ENCODE assay signal across 10 cellular contexts in genomic region chr12:12456637-12457036, GRCh38.
A peak's percentile ranks its signal among the peaks of the same experiment; 100 is the strongest.
DNase-seq lines count a peak whose midpoint lies in the region; ATAC-seq and TF ChIP-seq lines count a peak whose summit lies in the region.
"Had no signal": no experiment of that assay in that cellular context is flagged by ENCODE, and none has a peak within 500 bp of the region (broad histone marks: within the 10 kb centered on the region; RNA-seq: fewer than 3 reads in every experiment).

No MANE protein-coding gene starts in this region.

- peak; percentile 82 for ATAC-seq in naive thymus-derived CD4-positive, alpha-beta T cell
- ATAC-seq in GM18498 (IDR thresholded peaks at IDR 0.05; ENCODE audit: unreplicated experiment) = no peak
- ATAC-seq: left colon had no signal

- H3K4me1 ChIP-seq in GM23248 (ENCODE audit: insufficient read depth) (peaks cover 5% of the 10 kb centered on the region; the same call in 1 of the 2 replicates), SK-N-SH (ENCODE audit: control insufficient read depth in 1 of 2, insufficient read depth in 2 of 2, low read depth in 1 of 2, low read length in 1 of 2) (peaks cover 2 to 3% of the 10 kb centered on the region in 2 experiments; a peak in 2 of 4 replicates)
- H3K4me1 ChIP-seq in naive thymus-derived CD4-positive, alpha-beta T cell (ENCODE audit: control insufficient read depth in 2 of 2, insufficient read depth in 2 of 2, low read length in 2 of 2) = no peaks in the 10 kb centered on the region

- 49 to 50% methylated on average over 5 of the region's 5 CpGs for WGBS in GM23248 (ENCODE audit: low coverage in 1 of 2, low lambda C conversion rate in 2 of 2, missing lambda C conversion rate in 2 of 2), 2 experiments
- 82% methylated on average over 5 of the region's 5 CpGs for WGBS in SK-N-SH (ENCODE audit: low lambda C conversion rate)

- H3K27ac ChIP-seq in GM23248 (no peak overlapping the region), SK-N-SH (ENCODE audit: low read depth in 2 of 2, low read length in 1 of 2) (no peak overlapping the region)
- peak overlapping the region; percentile 24 for H3K27ac ChIP-seq in naive thymus-derived CD4-positive, alpha-beta T cell (ENCODE audit: low read depth, low read length)

- in situ Hi-C loops in GM23248 (cut with MboI) = no loop called here

- peak overlapping the region in 8 of 9 donors; percentile 10 to 92 (median 50) for H3K27ac Mint-ChIP-seq in naive thymus-derived CD4-positive, alpha-beta T cell

- H4K20me1 ChIP-seq in GM23248 (ENCODE audit: insufficient read depth) (no peaks in the 10 kb centered on the region), SK-N-SH (ENCODE audit: insufficient read depth) (no peaks in the 10 kb centered on the region)

- no peaks in the 10 kb centered on the region for H3K27me3 Mint-ChIP-seq in naive thymus-derived CD4-positive, alpha-beta T cell

- H3K9me3 Mint-ChIP-seq in naive thymus-derived CD4-positive, alpha-beta T cell = peaks cover 0 to 2% (median 0%) of the 10 kb centered on the region in 11 donors

- POLR2A ChIA-PET in SK-N-SH (lab: Yijun Ruan, JAX) = no interaction called here
- POLR2A ChIA-PET in naive thymus-derived CD4-positive, alpha-beta T cell (lab: Charles Lee) = interaction anchor here (0.6 to 5.1 kb wide), 7 partner anchors 8 to 484 kb away, joined by 3 to 24 read pairs (median 4); partner anchors contain the start of gene DUSP16

- H3K27me3 ChIP-seq in GM23248 (replicated peaks; ENCODE audit: insufficient read depth) (no peaks in the 10 kb centered on the region), SK-N-SH (ENCODE audit: insufficient read depth) (no peaks in the 10 kb centered on the region)
- H3K27me3 ChIP-seq in naive thymus-derived CD4-positive, alpha-beta T cell (ENCODE audit: control insufficient read depth in 2 of 2, insufficient read depth in 2 of 2, low read length in 2 of 2) = no peaks in the 10 kb centered on the region

- no peak for TF ChIP-seq RAD21 in SK-N-SH (IDR thresholded peaks at IDR 0.05; ENCODE audit: low read length)

- H3K79me2 ChIP-seq in GM23248 (ENCODE audit: insufficient read depth) = no peaks in the 10 kb centered on the region
- no peaks in the 10 kb centered on the region for H3K79me2 ChIP-seq in SK-N-SH (ENCODE audit: insufficient read depth)

- peak overlapping the region in 4 of 10 donors; percentile 7 to 57 (median 30) for H3K4me3 Mint-ChIP-seq in naive thymus-derived CD4-positive, alpha-beta T cell

- H3K9me2 ChIP-seq in GM23248 (ENCODE audit: insufficient read depth) (no peaks in the 10 kb centered on the region), SK-N-SH (no peaks in the 10 kb centered on the region)

- CTCF ChIA-PET in SK-N-SH (lab: Yijun Ruan, JAX) = no interaction called here
- CTCF ChIA-PET in naive thymus-derived CD4-positive, alpha-beta T cell (lab: Charles Lee) = interaction anchor here (1.7 kb wide), 1 partner anchor 19 kb away, joined by 3 read pairs; no protein-coding TSS in a partner anchor

- H3K9ac ChIP-seq in GM23248 = no peak overlapping the region
- no peak overlapping the region for H3K9ac ChIP-seq in SK-N-SH

- H3F3A ChIP-seq in GM23248 (ENCODE audit: insufficient read depth) (peaks cover 8% of the 10 kb centered on the region; the same call in 1 of the 2 replicates), SK-N-SH (replicated peaks; ENCODE audit: insufficient read depth) (no peaks in the 10 kb centered on the region)

- H3K4me2 ChIP-seq in GM23248 (ENCODE audit: unreplicated experiment) = no peak overlapping the region
- no peak overlapping the region for H3K4me2 ChIP-seq in SK-N-SH

- H3K9me3 ChIP-seq in GM23248 (ENCODE audit: low read depth) (no peaks in the 10 kb centered on the region), SK-N-SH (no peaks in the 10 kb centered on the region)
- no peaks in the 10 kb centered on the region for H3K9me3 ChIP-seq in naive thymus-derived CD4-positive, alpha-beta T cell (ENCODE audit: control insufficient read depth in 2 of 3, low read length in 3 of 3)

- intact Hi-C loops in naive thymus-derived CD4-positive, alpha-beta T cell (cut with micrococcal nuclease) = loop anchor here in 1 of 2 donors (1.0 to 2.0 kb wide), 2 partner anchors 14 to 18 kb away; no protein-coding TSS in a partner anchor

- no peaks in the 10 kb centered on the region for H3K36me3 ChIP-seq in GM23248 (ENCODE audit: low read depth)
- no peaks in the 10 kb centered on the region for H3K36me3 ChIP-seq in SK-N-SH (replicated peaks in 1 of 2; ENCODE audit: control insufficient read depth in 1 of 2, insufficient read depth in 2 of 2, low read length in 1 of 2)
- H3K36me3 ChIP-seq in naive thymus-derived CD4-positive, alpha-beta T cell (ENCODE audit: control insufficient read depth in 2 of 3, insufficient read depth in 3 of 3, low read length in 3 of 3) = no peaks in the 10 kb centered on the region

- TF ChIP-seq CTCF in SK-N-SH (IDR thresholded peaks at IDR 0.05) (no peak), choroid plexus epithelial cell (conservative IDR thresholded peaks at IDR 0.05; ENCODE audit: low read depth, low read length) (no peak)

- DNase-seq in GM23248 = peak; percentile 56
- no peak for DNase-seq in SK-N-SH
- DNase-seq in choroid plexus epithelial cell (ENCODE audit: low read depth) = peak; percentile 68
- no peak for DNase-seq in naive thymus-derived CD4-positive, alpha-beta T cell
- no peak for DNase-seq in NCI-H2171 (lab: John Stamatoyannopoulos, UW)
- no peak for DNase-seq in NCI-H2227 treated with DMSO at 0.1 percent for 48 hours (lab: John Stamatoyannopoulos, UW)
- DNase-seq: left colon, NCI-H1092, posterior cingulate gyrus had no signal

- H3K36me3 Mint-ChIP-seq in naive thymus-derived CD4-positive, alpha-beta T cell = peaks cover 0 to 12% (median 6%) of the 10 kb centered on the region in 5 donors

- peaks cover 9 to 51% (median 19%) of the 10 kb centered on the region in 7 donors for H3K4me1 Mint-ChIP-seq in naive thymus-derived CD4-positive, alpha-beta T cell

- no peak overlapping the region for H3K4me3 ChIP-seq in GM23248
- no peak overlapping the region for H3K4me3 ChIP-seq in SK-N-SH (ENCODE audit: low read depth in 2 of 2, low read length in 1 of 2)
- no peak overlapping the region for H3K4me3 ChIP-seq in choroid plexus epithelial cell (ENCODE audit: low read depth, low read length)
- H3K4me3 ChIP-seq in naive thymus-derived CD4-positive, alpha-beta T cell (ENCODE audit: low read length) = no peak overlapping the region

- H2AFZ ChIP-seq in GM23248 = no peak overlapping the region
- no peak overlapping the region for H2AFZ ChIP-seq in SK-N-SH (ENCODE audit: low read depth)

- TF ChIP-seq EP300 in SK-N-SH (IDR thresholded peaks at IDR 0.05; ENCODE audit: borderline replicate concordance in 1 of 2, low read depth in 1 of 2, low read length in 1 of 2) = no peak

TF ChIP-seq in SK-N-SH, 30 proteins besides CTCF, POLR2A, EP300 and RAD21:
- TF ChIP-seq PBX3 (IDR thresholded peaks at IDR 0.05) (peak; percentile 17; the same call in 1 of the 2 replicates), TCF12 (IDR thresholded peaks at IDR 0.05) (peak; percentile 41; the same call in 1 of the 2 replicates), RFX5 (IDR thresholded peaks at IDR 0.05; ENCODE audit: low read length) (no peak), MAX (IDR thresholded peaks at IDR 0.05; ENCODE audit: low read depth) (no peak), FOXJ3 (CRISPR knock-in tag; IDR thresholded peaks at IDR 0.05) (no peak), GABPA (IDR thresholded peaks at IDR 0.05; ENCODE audit: low read depth) (no peak), MXI1 (IDR thresholded peaks at IDR 0.05; ENCODE audit: low read depth, low read length) (no peak)

Comparison
In these comparisons a context has a peak if more than half of its experiments do, and no peak if none do; other contexts are left out.
1. DNase-seq: peak in GM23248 (single experiment) and choroid plexus epithelial cell (single experiment); none in SK-N-SH (single experiment), naive thymus-derived CD4-positive, alpha-beta T cell (0 of 9), NCI-H2171 (single experiment) and NCI-H2227 treated with DMSO at 0.1 percent for 48 hours (single experiment).